Comparison of ENCODE assay signal across 1 cellular context in the genomic region with DNA sequence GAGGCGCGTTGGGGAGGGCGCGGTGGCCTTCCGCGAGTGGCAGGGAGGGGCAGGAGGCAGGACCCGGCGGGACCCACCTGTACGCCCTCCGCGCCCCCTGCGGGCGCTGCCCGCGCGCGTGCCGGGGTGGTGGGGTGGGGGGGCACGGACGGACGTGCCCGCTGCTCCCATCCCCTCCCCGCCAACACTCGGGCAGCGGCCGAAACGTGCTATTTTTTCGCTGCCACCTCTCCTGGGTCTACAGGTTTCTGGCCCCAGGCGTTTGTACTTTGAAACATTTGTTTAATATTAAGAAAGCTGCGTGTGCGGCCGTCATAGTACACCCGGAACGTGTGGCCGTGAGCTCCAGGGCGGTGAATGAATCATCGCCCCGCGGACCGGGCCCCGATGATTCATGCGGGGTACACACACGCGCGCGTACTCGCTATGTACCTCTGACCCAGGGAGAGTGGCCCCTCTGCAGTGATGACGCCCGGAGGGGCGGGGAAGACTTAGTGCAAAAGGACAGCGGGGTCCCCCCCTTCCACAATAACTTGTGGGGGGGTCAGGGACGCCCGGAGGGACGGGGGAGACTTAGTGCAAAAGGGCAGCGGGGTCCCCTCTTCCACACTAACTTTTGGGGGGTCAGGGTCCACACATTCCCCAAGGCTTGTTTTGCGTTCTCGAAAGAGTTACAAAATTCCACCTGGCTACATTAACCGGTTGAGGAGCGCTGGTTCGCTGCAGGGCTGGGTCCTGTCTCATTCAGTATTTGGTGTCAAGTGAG.
TF ChIP-seq lines count a peak whose summit lies in the region.

No MANE protein-coding gene starts in this region.

TF ChIP-seq in HepG2, 621 proteins besides CTCF, POLR2A, EP300 and RAD21 (continued from another document and continues in another):
- TF ChIP-seq, protein P1, sequence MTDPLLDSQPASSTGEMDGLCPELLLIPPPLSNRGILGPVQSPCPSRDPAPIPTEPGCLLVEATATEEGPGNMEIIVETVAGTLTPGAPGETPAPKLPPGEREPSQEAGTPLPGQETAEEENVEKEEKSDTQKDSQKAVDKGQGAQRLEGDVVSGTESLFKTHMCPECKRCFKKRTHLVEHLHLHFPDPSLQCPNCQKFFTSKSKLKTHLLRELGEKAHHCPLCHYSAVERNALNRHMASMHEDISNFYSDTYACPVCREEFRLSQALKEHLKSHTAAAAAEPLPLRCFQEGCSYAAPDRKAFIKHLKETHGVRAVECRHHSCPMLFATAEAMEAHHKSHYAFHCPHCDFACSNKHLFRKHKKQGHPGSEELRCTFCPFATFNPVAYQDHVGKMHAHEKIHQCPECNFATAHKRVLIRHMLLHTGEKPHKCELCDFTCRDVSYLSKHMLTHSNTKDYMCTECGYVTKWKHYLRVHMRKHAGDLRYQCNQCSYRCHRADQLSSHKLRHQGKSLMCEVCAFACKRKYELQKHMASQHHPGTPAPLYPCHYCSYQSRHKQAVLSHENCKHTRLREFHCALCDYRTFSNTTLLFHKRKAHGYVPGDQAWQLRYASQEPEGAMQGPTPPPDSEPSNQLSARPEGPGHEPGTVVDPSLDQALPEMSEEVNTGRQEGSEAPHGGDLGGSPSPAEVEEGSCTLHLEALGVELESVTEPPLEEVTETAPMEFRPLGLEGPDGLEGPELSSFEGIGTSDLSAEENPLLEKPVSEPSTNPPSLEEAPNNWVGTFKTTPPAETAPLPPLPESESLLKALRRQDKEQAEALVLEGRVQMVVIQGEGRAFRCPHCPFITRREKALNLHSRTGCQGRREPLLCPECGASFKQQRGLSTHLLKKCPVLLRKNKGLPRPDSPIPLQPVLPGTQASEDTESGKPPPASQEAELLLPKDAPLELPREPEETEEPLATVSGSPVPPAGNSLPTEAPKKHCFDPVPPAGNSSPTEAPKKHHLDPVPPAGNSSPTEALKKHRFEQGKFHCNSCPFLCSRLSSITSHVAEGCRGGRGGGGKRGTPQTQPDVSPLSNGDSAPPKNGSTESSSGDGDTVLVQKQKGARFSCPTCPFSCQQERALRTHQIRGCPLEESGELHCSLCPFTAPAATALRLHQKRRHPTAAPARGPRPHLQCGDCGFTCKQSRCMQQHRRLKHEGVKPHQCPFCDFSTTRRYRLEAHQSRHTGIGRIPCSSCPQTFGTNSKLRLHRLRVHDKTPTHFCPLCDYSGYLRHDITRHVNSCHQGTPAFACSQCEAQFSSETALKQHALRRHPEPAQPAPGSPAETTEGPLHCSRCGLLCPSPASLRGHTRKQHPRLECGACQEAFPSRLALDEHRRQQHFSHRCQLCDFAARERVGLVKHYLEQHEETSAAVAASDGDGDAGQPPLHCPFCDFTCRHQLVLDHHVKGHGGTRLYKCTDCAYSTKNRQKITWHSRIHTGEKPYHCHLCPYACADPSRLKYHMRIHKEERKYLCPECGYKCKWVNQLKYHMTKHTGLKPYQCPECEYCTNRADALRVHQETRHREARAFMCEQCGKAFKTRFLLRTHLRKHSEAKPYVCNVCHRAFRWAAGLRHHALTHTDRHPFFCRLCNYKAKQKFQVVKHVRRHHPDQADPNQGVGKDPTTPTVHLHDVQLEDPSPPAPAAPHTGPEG (CRISPR knock-in tag; IDR thresholded peaks at IDR 0.05), result no peak
- TF ChIP-seq FIP1L1 (IDR thresholded peaks at IDR 0.05; ENCODE audit: borderline replicate concordance, insufficient read depth, low read depth, low read length), result no peak; the same call in 1 of the 2 replicates
- no peak for TF ChIP-seq ZFYVE20 (CRISPR knock-in tag; IDR thresholded peaks at IDR 0.05; ENCODE audit: borderline replicate concordance, low read depth)
- peak; percentile 75; the same call in 1 of the 2 replicates for TF ChIP-seq ZNF580 (CRISPR knock-in tag; IDR thresholded peaks at IDR 0.05; ENCODE audit: borderline replicate concordance, low read depth)
- TF ChIP-seq ZNF33B (CRISPR knock-in tag; IDR thresholded peaks at IDR 0.05), result no peak
- TF ChIP-seq ZNF3 (CRISPR knock-in tag; IDR thresholded peaks at IDR 0.05), result no peak
- TF ChIP-seq PRPF4 (IDR thresholded peaks at IDR 0.05; ENCODE audit: low read depth, low read length, poor library complexity, severe bottlenecking), result no peak
- no peak for TF ChIP-seq GMEB2 (CRISPR knock-in tag; IDR thresholded peaks at IDR 0.05; ENCODE audit: low read depth)
- no peak for TF ChIP-seq POLR2AphosphoS2 (IDR thresholded peaks at IDR 0.05; ENCODE audit: low read depth, low read length)
- peak; percentile 76 for TF ChIP-seq SP5 (CRISPR knock-in tag; IDR thresholded peaks at IDR 0.05; ENCODE audit: borderline replicate concordance, low read depth)
- TF ChIP-seq MAFF (IDR thresholded peaks at IDR 0.05; ENCODE audit: low read depth, low read length), result no peak
- no peak for TF ChIP-seq PAX8 (CRISPR knock-in tag; IDR thresholded peaks at IDR 0.05; ENCODE audit: borderline replicate concordance)
- 0 out of 2 replicates have a peak, but pooled peaks have one; percentile 17 for TF ChIP-seq ZBTB7B (CRISPR knock-in tag; IDR thresholded peaks at IDR 0.05)
- 0 out of 2 replicates have a peak, but pooled peaks have one; percentile 33 for TF ChIP-seq ZSCAN12 (CRISPR knock-in tag; IDR thresholded peaks at IDR 0.05)
- no peak for TF ChIP-seq MBD4 (IDR thresholded peaks at IDR 0.05; ENCODE audit: borderline replicate concordance, low read length)
- no peak for TF ChIP-seq ZNF530 (CRISPR knock-in tag; IDR thresholded peaks at IDR 0.05; ENCODE audit: low read depth)
- no peak for TF ChIP-seq ZNF891 (CRISPR knock-in tag; IDR thresholded peaks at IDR 0.05)
- TF ChIP-seq ZNF747 (CRISPR knock-in tag; IDR thresholded peaks at IDR 0.05; ENCODE audit: borderline replicate concordance), result peak; percentile 63; the same call in 1 of the 2 replicates
- no peak for TF ChIP-seq PRDM15 (CRISPR knock-in tag; IDR thresholded peaks at IDR 0.05)
- TF ChIP-seq ZNF552 (CRISPR knock-in tag; IDR thresholded peaks at IDR 0.05; ENCODE audit: borderline replicate concordance), result no peak
- peak; percentile 48; the same call in 1 of the 2 replicates for TF ChIP-seq HIC2 (CRISPR knock-in tag; IDR thresholded peaks at IDR 0.05; ENCODE audit: low read depth)
- no peak for TF ChIP-seq KDM3A (CRISPR knock-in tag; IDR thresholded peaks at IDR 0.05; ENCODE audit: low read depth)
- no peak for TF ChIP-seq SP4 (CRISPR knock-in tag; IDR thresholded peaks at IDR 0.05)
- TF ChIP-seq TCF12 (IDR thresholded peaks at IDR 0.05), result no peak
- no peak for TF ChIP-seq TCF12 (CRISPR knock-in tag; IDR thresholded peaks at IDR 0.05)
- no peak for TF ChIP-seq ZNF775 (CRISPR knock-in tag; IDR thresholded peaks at IDR 0.05; ENCODE audit: borderline replicate concordance)
- no peak for TF ChIP-seq ZNF768 (CRISPR knock-in tag; IDR thresholded peaks at IDR 0.05)
- TF ChIP-seq ZNF687 (CRISPR knock-in tag; IDR thresholded peaks at IDR 0.05), result peak; percentile 83
- no peak for TF ChIP-seq CENPT (CRISPR knock-in tag; IDR thresholded peaks at IDR 0.05; ENCODE audit: low read depth)
- TF ChIP-seq ATF7-NPFF (CRISPR knock-in tag; IDR thresholded peaks at IDR 0.05; ENCODE audit: low read depth), result no peak
- no peak for TF ChIP-seq SRSF9 (IDR thresholded peaks at IDR 0.05; ENCODE audit: borderline replicate concordance, insufficient read depth, low read depth, low read length, poor library complexity, severe bottlenecking)
- TF ChIP-seq KDM4B (CRISPR knock-in tag; IDR thresholded peaks at IDR 0.05), result no peak
- peak; percentile 38; the same call in 1 of the 2 replicates for TF ChIP-seq KMT2A (CRISPR knock-in tag; IDR thresholded peaks at IDR 0.05)
- no peak for TF ChIP-seq ZNF703 (CRISPR knock-in tag; IDR thresholded peaks at IDR 0.05; ENCODE audit: borderline replicate concordance)
- TF ChIP-seq SP2 (CRISPR knock-in tag; IDR thresholded peaks at IDR 0.05), result no peak
- TF ChIP-seq, protein P2, sequence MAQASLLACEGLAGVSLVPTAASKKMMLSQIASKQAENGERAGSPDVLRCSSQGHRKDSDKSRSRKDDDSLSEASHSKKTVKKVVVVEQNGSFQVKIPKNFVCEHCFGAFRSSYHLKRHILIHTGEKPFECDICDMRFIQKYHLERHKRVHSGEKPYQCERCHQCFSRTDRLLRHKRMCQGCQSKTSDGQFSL (CRISPR knock-in tag; IDR thresholded peaks at IDR 0.05), result peak; percentile 86; the same call in 1 of the 2 replicates
- TF ChIP-seq IKZF1 (IDR thresholded peaks at IDR 0.05), result no peak
